Comparison of ENCODE assay signal across 9 cellular contexts in genomic region chr5:27124590-27124989, GRCh38.
DNase-seq lines count a peak whose midpoint lies in the region; ATAC-seq, FAIRE-seq and TF ChIP-seq lines count a peak whose summit lies in the region.
"Had no signal": no experiment of that assay in that cellular context is flagged by ENCODE, and none has a peak within 500 bp of the region (broad histone marks: within the 10 kb centered on the region; RNA-seq: fewer than 3 reads in every experiment).

No MANE protein-coding gene starts in this region.

- FAIRE-seq in RCC 7860 (lab: Jason Lieb, UNC) (peak; percentile 83), GM19239 (lab: Jason Lieb, UNC) (no peak)

- POLR2A ChIA-PET in AG04450 (lab: Yijun Ruan, JAX) = no interaction called here

- DNase-seq in AG04450 (ENCODE audit: low read depth, low spot score) (no peak), HPDE6-E6E7 (ENCODE audit: extremely low spot score) (peak; percentile 39), RCC 7860 (ENCODE audit: low spot score) (peak; percentile 33), fibroblast of villous mesenchyme (ENCODE audit: low read depth) (peak; percentile 2), GM19239 (ENCODE audit: insufficient read length, low spot score) (no peak), lower lobe of right lung (no peak)
- DNase-seq: cerebellar nuclear complex had no signal

- H3K9me3 ChIP-seq in AG04450 (ENCODE audit: control insufficient read depth, insufficient read depth, low read length) = peaks cover 14% of the 10 kb centered on the region
- no peaks in the 10 kb centered on the region for H3K9me3 ChIP-seq in lower lobe of right lung

- H3K4me3 ChIP-seq in AG04450 (ENCODE audit: low read depth, low read length) (no peak overlapping the region), fibroblast of villous mesenchyme (ENCODE audit: low read depth, low read length) (no peak overlapping the region), lower lobe of right lung (no peak overlapping the region)

- CTCF ChIA-PET in AG04450 (lab: Charles Lee) = interaction anchor here (1.1 kb wide), 1 partner anchor 113 kb away, joined by 3 read pairs; no protein-coding TSS in a partner anchor

- no peaks in the 10 kb centered on the region for H3K27me3 ChIP-seq in AG04450 (ENCODE audit: control insufficient read depth, insufficient read depth, low read length)
- H3K27me3 ChIP-seq in lower lobe of right lung (ENCODE audit: low read depth) = no peaks in the 10 kb centered on the region

- ATAC-seq in lower lobe of right lung (no peak), HG02610 (IDR thresholded peaks at IDR 0.05; ENCODE audit: unreplicated experiment) (no peak), GM18867 (IDR thresholded peaks at IDR 0.05; ENCODE audit: unreplicated experiment) (no peak)

- H3K27ac ChIP-seq in AG04450 (ENCODE audit: low read depth, low read length) (no peak overlapping the region), lower lobe of right lung (no peak overlapping the region)

- H3K36me3 ChIP-seq in lower lobe of right lung = no peaks in the 10 kb centered on the region

- TF ChIP-seq CTCF in AG04450 (IDR thresholded peaks at IDR 0.05; ENCODE audit: low read depth, low read length) (peak; percentile 52), fibroblast of villous mesenchyme (IDR thresholded peaks at IDR 0.05; ENCODE audit: insufficient read depth, low read depth, low read length) (peak; percentile 35), lower lobe of right lung (IDR thresholded peaks at IDR 0.05) (no peak)

- no peaks in the 10 kb centered on the region for H3K4me1 ChIP-seq in lower lobe of right lung

- intact Hi-C loops in lower lobe of right lung (cut with DNase I) = no loop called here

Comparison
In these comparisons a context has a peak if more than half of its experiments do, and no peak if none do; other contexts are left out.
1. DNase-seq: peak in HPDE6-E6E7 (single experiment), RCC 7860 (single experiment) and fibroblast of villous mesenchyme (single experiment); none in AG04450 (single experiment), GM19239 (single experiment) and lower lobe of right lung (single experiment).